Comparison of ENCODE assay signal across 14 cellular contexts in the genomic region with DNA sequence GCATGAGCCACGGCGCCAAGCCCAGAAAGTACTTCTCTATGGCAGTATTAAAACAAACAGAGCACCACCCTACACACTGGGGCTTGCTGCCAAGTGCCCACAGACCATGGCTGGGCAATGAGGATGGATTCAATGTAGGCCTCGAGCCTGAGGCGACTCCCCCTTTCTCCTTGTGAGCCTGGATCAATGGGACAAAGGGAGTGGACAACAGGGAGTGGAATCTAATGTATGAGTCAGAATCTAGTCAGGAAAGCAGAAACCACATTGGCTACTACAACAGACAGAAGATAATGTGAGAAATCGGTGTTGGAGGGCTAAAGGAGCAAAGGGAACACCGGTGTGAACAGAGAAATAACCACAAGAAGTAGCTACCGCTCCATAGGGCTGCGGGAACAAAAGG. TPM values are rescaled to one million over a fixed set of nuclear protein-coding genes. Genes with fewer than 3 reads are reported as not detected.
DNase-seq lines count a peak whose midpoint lies in the region; ATAC-seq and TF ChIP-seq lines count a peak whose summit lies in the region.
"Had no signal": no experiment of that assay in that cellular context is flagged by ENCODE, and none has a peak within 500 bp of the region (broad histone marks: within the 10 kb centered on the region; RNA-seq: fewer than 3 reads in every experiment).

No MANE protein-coding gene starts in this region.

- H2AFZ ChIP-seq in neuronal stem cell (ENCODE audit: low read length): peak overlapping the region; percentile 21

- H3K9ac ChIP-seq in neuronal stem cell (ENCODE audit: low read depth, low read length, poor library complexity): no peak overlapping the region

- H3K18ac ChIP-seq in neuronal stem cell (ENCODE audit: low read length): peak overlapping the region; percentile 4

- H2BK15ac ChIP-seq in neuronal stem cell (ENCODE audit: low read length): no peak overlapping the region

- no peak overlapping the region for H3K4ac ChIP-seq in neuronal stem cell (ENCODE audit: low read length)

- no peak overlapping the region for H4K8ac ChIP-seq in neuronal stem cell (ENCODE audit: low read depth, low read length)

- H3K14ac ChIP-seq in neuronal stem cell (ENCODE audit: low read length): no peak overlapping the region

- no peak overlapping the region for H2BK12ac ChIP-seq in neuronal stem cell (ENCODE audit: low read length)

- H3K27ac ChIP-seq in neuronal stem cell (replicated peaks; ENCODE audit: low read length) (peak overlapping the region; percentile 0), esophagus muscularis mucosa (replicated peaks in 1 of 4) (no peak overlapping the region), coronary artery (no peak overlapping the region)
- H3K27ac ChIP-seq: adrenal gland had no signal

- H2AK5ac ChIP-seq in neuronal stem cell (ENCODE audit: low read depth, low read length): no peak overlapping the region

- no peak overlapping the region for H3K4me3 ChIP-seq in astrocyte of the spinal cord (ENCODE audit: low read depth, low read length)
- H3K4me3 ChIP-seq in neuronal stem cell (ENCODE audit: low read length in 2 of 2): no peak overlapping the region
- no peak overlapping the region for H3K4me3 ChIP-seq in esophagus muscularis mucosa
- H3K4me3 ChIP-seq in coronary artery: no peak overlapping the region
- H3K4me3 ChIP-seq: adrenal gland had no signal

- H3K27me3 ChIP-seq in neuronal stem cell (ENCODE audit: control insufficient read depth in 3 of 3, insufficient read depth in 3 of 3, low read depth in 1 of 3, low read length in 3 of 3) (no peaks in the 10 kb centered on the region), esophagus muscularis mucosa (no peaks in the 10 kb centered on the region)
- H3K27me3 ChIP-seq: adrenal gland had no signal

- DNase-seq in NCI-H146 (lab: John Stamatoyannopoulos, UW): peak; percentile 16
- no peak for DNase-seq in NCI-H146 treated with DMSO at 0.1 percent for 48 hours (lab: John Stamatoyannopoulos, UW; ENCODE audit: unreplicated experiment)
- DNase-seq in M059J (ENCODE audit: low read depth): peak; percentile 92
- DNase-seq in astrocyte of the spinal cord (ENCODE audit: low read depth, low spot score): peak; percentile 59
- no peak for DNase-seq in neuronal stem cell (ENCODE audit: low spot score)
- no peak for DNase-seq in esophagus muscularis mucosa (ENCODE audit: extremely low spot score)
- no peak for DNase-seq in coronary artery (ENCODE audit: low spot score)
- DNase-seq: GF-D8, KG1 had no signal

- H3K23ac ChIP-seq in neuronal stem cell (ENCODE audit: low read depth, low read length, poor library complexity): no peak overlapping the region

- H3K4me2 ChIP-seq in neuronal stem cell (ENCODE audit: insufficient read depth, low read length, poor library complexity, severe bottlenecking): no peak overlapping the region

- WGBS in neuronal stem cell (ENCODE audit: extremely low coverage in 2 of 2, insufficient read length in 2 of 2, insufficient replicate concordance in 1 of 2), 2 donors: no CpG with 5 or more reads among the region's 8 CpGs
- whole genome bisulfite sequencing in esophagus muscularis mucosa: 72% methylated on average over 8 of the region's 8 CpGs

- no peak overlapping the region for H2BK5ac ChIP-seq in neuronal stem cell (ENCODE audit: low read length)

- ATAC-seq in GM18868 (IDR thresholded peaks at IDR 0.05; ENCODE audit: unreplicated experiment): no peak

- no peak for TF ChIP-seq CTCF in astrocyte of the spinal cord (IDR thresholded peaks at IDR 0.05; ENCODE audit: low read depth, low read length)
- no peak for TF ChIP-seq CTCF in esophagus muscularis mucosa (IDR thresholded peaks at IDR 0.05)
- TF ChIP-seq CTCF in coronary artery (IDR thresholded peaks at IDR 0.05): no peak

- H3K79me1 ChIP-seq in neuronal stem cell (ENCODE audit: low read depth, low read length): no peaks in the 10 kb centered on the region

- no peak for TF ChIP-seq POLR2A in esophagus muscularis mucosa (IDR thresholded peaks at IDR 0.05; ENCODE audit: low read depth)

- no peak overlapping the region for H4K91ac ChIP-seq in neuronal stem cell (ENCODE audit: low read depth, low read length, poor library complexity)

- in situ Hi-C loops in astrocyte of the spinal cord (cut with HindIII; ENCODE audit: low sequenced_read_pairs): no loop called here

- H3K4me1 ChIP-seq in neuronal stem cell (ENCODE audit: control insufficient read depth in 2 of 2, insufficient read depth in 1 of 2, low read depth in 1 of 2, low read length in 2 of 2): no peaks in the 10 kb centered on the region
- no peaks in the 10 kb centered on the region for H3K4me1 ChIP-seq in esophagus muscularis mucosa
- H3K4me1 ChIP-seq: adrenal gland had no signal

- H3K36me3 ChIP-seq in neuronal stem cell (replicated peaks in 1 of 2; ENCODE audit: control insufficient read depth in 2 of 2, insufficient read depth in 2 of 2, low read length in 2 of 2) (no peaks in the 10 kb centered on the region), esophagus muscularis mucosa (no peaks in the 10 kb centered on the region)
- H3K36me3 ChIP-seq: adrenal gland had no signal

- intact Hi-C loops in esophagus muscularis mucosa (cut with DNase I): no loop called here

- no peaks in the 10 kb centered on the region for H3K9me3 ChIP-seq in neuronal stem cell (replicated peaks in 1 of 2; ENCODE audit: control insufficient read depth in 2 of 2, insufficient read depth in 1 of 2, low read depth in 1 of 2, low read length in 2 of 2)
- no peaks in the 10 kb centered on the region for H3K9me3 ChIP-seq in esophagus muscularis mucosa
- H3K9me3 ChIP-seq: adrenal gland had no signal

- TF ChIP-seq EP300 in esophagus muscularis mucosa (IDR thresholded peaks at IDR 0.05): no peak

- H2BK120ac ChIP-seq in neuronal stem cell (ENCODE audit: low read depth, low read length): no peak overlapping the region

RNA-seq across cellular contexts. Expression of gene OCIAD2, which starts 37.7 kb away (rescaled TPM):
- 74.6 and 98.3 TPM in 2 replicates for total RNA-seq in M059J (2014; rRNA removed; shearing (Covaris generic))
- polyA plus RNA-seq in neuronal stem cell (2013, experiment 1 of 2): 76.7 TPM
- 77.3 TPM for polyA plus RNA-seq in neuronal stem cell (2013, experiment 2 of 2)
- total RNA-seq in esophagus muscularis mucosa: 1 to 10 TPM; 3.3 to 9.5 (median 7.9) TPM

RNA-seq across cellular contexts. Expression of gene CWH43, which starts 41.8 kb away (rescaled TPM):
- not detected in 2 replicates for total RNA-seq in M059J (2014; rRNA removed; shearing (Covaris generic))
- polyA plus RNA-seq in neuronal stem cell (2013, experiment 1 of 2): not detected
- not detected for polyA plus RNA-seq in neuronal stem cell (2013, experiment 2 of 2)
- not detected for total RNA-seq in esophagus muscularis mucosa
- total RNA-seq: A673, adrenal gland, NCI-H460, skeletal muscle tissue had no signal
- polyA plus RNA-seq: adrenal gland had no signal

Comparison
In these comparisons a context has a peak if more than half of its experiments do, and no peak if none do; other contexts are left out.
1. DNase-seq: peak in NCI-H146 (single experiment), M059J (single experiment) and astrocyte of the spinal cord (single experiment); none in NCI-H146 treated with DMSO at 0.1 percent for 48 hours (single experiment), neuronal stem cell (single experiment), esophagus muscularis mucosa (single experiment) and coronary artery (single experiment).